Comparison of ENCODE assay signal across 1 cellular context in the genomic region with DNA sequence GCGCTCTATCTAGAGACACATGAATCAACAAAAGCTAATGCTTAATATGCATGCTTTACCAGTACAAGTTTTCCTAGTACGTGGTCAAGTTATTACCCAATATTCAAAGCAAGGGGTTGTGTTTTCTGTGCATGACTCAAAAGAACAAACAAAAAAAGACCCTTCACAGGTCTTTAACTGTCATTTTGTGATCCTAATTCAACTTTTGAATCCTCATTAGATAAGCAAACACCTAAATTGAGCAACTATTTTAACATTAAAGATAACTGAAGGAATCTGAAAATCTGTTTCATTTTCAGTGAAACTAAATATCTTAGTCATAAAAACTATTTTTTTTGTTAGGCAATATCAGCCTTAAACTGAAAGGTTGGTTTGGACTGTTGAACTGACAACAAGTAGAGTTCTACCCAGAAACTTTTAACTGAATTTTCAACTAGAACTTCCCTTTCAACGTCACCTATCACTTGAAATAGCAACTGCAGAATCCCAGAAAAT.
TF ChIP-seq lines count a peak whose summit lies in the region.

No MANE protein-coding gene starts in this region.

TF ChIP-seq in GM23338, 12 proteins besides CTCF, POLR2A, EP300 and RAD21 (continued from another document):
- no peak for TF ChIP-seq ZNF462 (CRISPR knock-in tag; IDR thresholded peaks at IDR 0.05)
- no peak for TF ChIP-seq EZH2phosphoT487 (IDR thresholded peaks at IDR 0.05; ENCODE audit: unreplicated experiment)
- no peak for TF ChIP-seq POLR2AphosphoS5 (IDR thresholded peaks at IDR 0.05; ENCODE audit: low read depth)
